In genomic region chr5:17276445-17276844, GRCh38 we compare ENCODE assay signal across 1 cellular context.
TF ChIP-seq lines count a peak whose summit lies in the region.

No MANE protein-coding gene starts in this region.

TF ChIP-seq in GM12878, 131 proteins besides CTCF, POLR2A, EP300 and RAD21 (continued from another document):
- TF ChIP-seq ZBTB40 (IDR thresholded peaks at IDR 0.05; ENCODE audit: borderline replicate concordance): peak; percentile 33; the same call in 1 of the 2 replicates
- TF ChIP-seq RELB (IDR thresholded peaks at IDR 0.05; ENCODE audit: low read depth): peak; percentile 42; the same call in 1 of the 2 replicates
- no peak for TF ChIP-seq MAX (IDR thresholded peaks at IDR 0.05; ENCODE audit: low read depth, low read length)
- no peak for TF ChIP-seq SUPT20H (IDR thresholded peaks at IDR 0.05; ENCODE audit: borderline replicate concordance, control insufficient read depth, low read depth, low read length)
- TF ChIP-seq ETV6 (conservative IDR thresholded peaks at IDR 0.05 in 1 of 2, IDR thresholded peaks at IDR 0.05 in 1 of 2; ENCODE audit: borderline replicate concordance in 1 of 2, low read depth in 1 of 2): peak in 1 of 2 experiments; percentile 60; a peak in 1 of 4 replicates
- TF ChIP-seq ATF7 (IDR thresholded peaks at IDR 0.05; ENCODE audit: low read depth): peak; percentile 64
- TF ChIP-seq BCL11A (IDR thresholded peaks at IDR 0.05; ENCODE audit: low read depth, low read length): 0 out of 2 replicates have a peak, but pooled peaks have one; percentile 26
- peak; percentile 98 for TF ChIP-seq ZNF384 (IDR thresholded peaks at IDR 0.05; ENCODE audit: borderline replicate concordance, low read depth, low read length)
- peak; percentile 80 for TF ChIP-seq NFIC (IDR thresholded peaks at IDR 0.05; ENCODE audit: low read depth, low read length)
- TF ChIP-seq ELK1 (IDR thresholded peaks at IDR 0.05; ENCODE audit: low read depth, low read length): no peak
- 0 out of 2 replicates have a peak, but pooled peaks have one; percentile 14 for TF ChIP-seq IKZF1 (conservative IDR thresholded peaks at IDR 0.05)
- TF ChIP-seq CREM (IDR thresholded peaks at IDR 0.05; ENCODE audit: low read depth): peak; percentile 51; the same call in 1 of the 2 replicates
- TF ChIP-seq IKZF2 (IDR thresholded peaks at IDR 0.05): peak in 1 of 2 experiments; percentile 41; a peak in 2 of 4 replicates
- TF ChIP-seq PAX8 (IDR thresholded peaks at IDR 0.05): no peak
- no peak for TF ChIP-seq EZH2 (IDR thresholded peaks at IDR 0.05; ENCODE audit: borderline replicate concordance, control insufficient read depth, low read depth, low read length)
- TF ChIP-seq FOXM1 (IDR thresholded peaks at IDR 0.05; ENCODE audit: low read depth, low read length): peak; percentile 61; the same call in 1 of the 2 replicates
- 0 out of 2 replicates have a peak, but pooled peaks have one; percentile 32 for TF ChIP-seq TCF12 (IDR thresholded peaks at IDR 0.05; ENCODE audit: low read depth, low read length)
- 0 out of 2 replicates have a peak, but pooled peaks have one; percentile 22 for TF ChIP-seq MLLT1 (IDR thresholded peaks at IDR 0.05)
- TF ChIP-seq SKIL (IDR thresholded peaks at IDR 0.05; ENCODE audit: low read depth, poor library complexity, severe bottlenecking): peak; percentile 46
- peak; percentile 91 for TF ChIP-seq JUNB (IDR thresholded peaks at IDR 0.05)
- TF ChIP-seq EED (IDR thresholded peaks at IDR 0.05; ENCODE audit: low read depth): peak; percentile 54; the same call in 1 of the 2 replicates
